In the genomic region with DNA sequence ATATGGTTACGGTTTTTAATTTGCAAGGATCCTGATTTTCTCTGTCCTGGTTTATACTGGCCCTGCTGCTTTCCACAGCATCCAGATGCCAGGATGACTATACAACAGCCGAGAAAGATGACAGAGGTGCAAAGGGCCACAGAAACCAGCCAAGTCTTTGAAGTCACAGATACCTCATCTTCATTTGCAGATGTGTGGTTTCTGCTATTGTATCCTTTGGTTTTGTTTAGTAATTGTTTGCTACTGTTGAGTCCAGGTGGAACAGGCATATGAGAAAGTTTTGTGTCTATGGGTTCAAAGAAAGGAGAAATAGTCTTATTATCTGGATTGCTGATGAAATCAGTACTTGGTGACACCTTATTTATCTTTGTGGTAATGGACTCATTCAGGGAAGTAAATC, we compare ENCODE assay signal across 26 cellular contexts. TPM values are rescaled to one million over a fixed set of nuclear protein-coding genes. Genes with fewer than 3 reads are reported as not detected.
DNase-seq lines count a peak whose midpoint lies in the region; ATAC-seq and TF ChIP-seq lines count a peak whose summit lies in the region.
"Had no signal": no experiment of that assay in that cellular context is flagged by ENCODE, and none has a peak within 500 bp of the region (broad histone marks: within the 10 kb centered on the region; RNA-seq: fewer than 3 reads in every experiment).

No MANE protein-coding gene starts in this region.

- no peak for TF ChIP-seq CTCF in GM10248 (IDR thresholded peaks at IDR 0.05; ENCODE audit: control extremely low read depth, extremely low read depth, low read depth, missing control alignments)

- peak; percentile 22 for DNase-seq in activated CD4-positive, alpha-beta T cell treated with anti-CD3 and anti-CD28 coated beads, Interleukin-2, amount 10 ng/mL, durations not matched to agents 7 days and 5 days
- no peak for DNase-seq in activated CD4-positive, alpha-beta T cell treated with anti-CD3 and anti-CD28 coated beads, Interleukin-2, amount 50 U/mL, for 4 hours
- peak; percentile 24 for DNase-seq in GM10248 (ENCODE audit: extremely low spot score)
- DNase-seq in Jurkat, Clone E6-1 (ENCODE audit: low read depth, low spot score), result peak; percentile 62
- DNase-seq in activated naive CD8-positive, alpha-beta T cell treated with anti-CD3 and anti-CD28 coated beads for 36 hours, result peak; percentile 22
- DNase-seq in H7, result no peak
- DNase-seq: activated CD8-positive, alpha-beta memory T cell treated with anti-CD3 and anti-CD28 coated beads for 24 hours; brain microvascular endothelial cell; CD4-positive, alpha-beta memory T cell; hypothalamus; immature natural killer cell; Kasumi-1; left colon; mammary epithelial cell; NCI-H446 treated with DMSO at 0.1 percent for 48 hours; nephron progenitor cell; OCI-M1; SK-N-SH; tibial artery had no signal

- no peak overlapping the region for H3K27ac Mint-ChIP-seq in activated CD4-positive, alpha-beta T cell treated with anti-CD3 and anti-CD28 coated beads, Interleukin-2, amount 10 ng/mL, durations not matched to agents 7 days and 5 days
- peak overlapping the region; percentile 14 for H3K27ac Mint-ChIP-seq in activated naive CD8-positive, alpha-beta T cell treated with anti-CD3 and anti-CD28 coated beads for 36 hours
- H3K27ac Mint-ChIP-seq: CD4-positive, alpha-beta memory T cell; immature natural killer cell; nephron progenitor cell had no signal

- no peak overlapping the region for H3K4me3 Mint-ChIP-seq in activated CD4-positive, alpha-beta T cell treated with anti-CD3 and anti-CD28 coated beads, Interleukin-2, amount 10 ng/mL, durations not matched to agents 7 days and 5 days
- H3K4me3 Mint-ChIP-seq in activated naive CD8-positive, alpha-beta T cell treated with anti-CD3 and anti-CD28 coated beads for 36 hours, result no peak overlapping the region
- H3K4me3 Mint-ChIP-seq: CD4-positive, alpha-beta memory T cell; immature natural killer cell; nephron progenitor cell had no signal

- CTCF ChIA-PET in activated CD4-positive, alpha-beta T cell treated with anti-CD3 and anti-CD28 coated beads, Interleukin-2, amount 10 ng/mL, durations not matched to agents 7 days and 5 days (lab: Charles Lee), result no interaction called here
- CTCF ChIA-PET in GM10248 (lab: Yijun Ruan, JAX), result no interaction called here

- H3K4me3 ChIP-seq in Jurkat, Clone E6-1 (ENCODE audit: low read length), result no peak overlapping the region
- no peak overlapping the region for H3K4me3 ChIP-seq in H7 (ENCODE audit: insufficient read depth, low read depth, low read length)
- H3K4me3 ChIP-seq: A549, tibial artery had no signal

- H3K27me3 Mint-ChIP-seq in activated CD4-positive, alpha-beta T cell treated with anti-CD3 and anti-CD28 coated beads, Interleukin-2, amount 10 ng/mL, durations not matched to agents 7 days and 5 days, result no peaks in the 10 kb centered on the region
- H3K27me3 Mint-ChIP-seq in activated naive CD8-positive, alpha-beta T cell treated with anti-CD3 and anti-CD28 coated beads for 36 hours, result no peaks in the 10 kb centered on the region
- H3K27me3 Mint-ChIP-seq: CD4-positive, alpha-beta memory T cell had no signal

- peaks cover 19% of the 10 kb centered on the region for H3K4me1 Mint-ChIP-seq in activated CD4-positive, alpha-beta T cell treated with anti-CD3 and anti-CD28 coated beads, Interleukin-2, amount 10 ng/mL, durations not matched to agents 7 days and 5 days
- peaks cover 11% of the 10 kb centered on the region for H3K4me1 Mint-ChIP-seq in activated naive CD8-positive, alpha-beta T cell treated with anti-CD3 and anti-CD28 coated beads for 36 hours
- H3K4me1 Mint-ChIP-seq: CD4-positive, alpha-beta memory T cell; immature natural killer cell; nephron progenitor cell had no signal

- no peaks in the 10 kb centered on the region for H3K27me3 ChIP-seq in H7 (ENCODE audit: control insufficient read depth, insufficient read depth, low read length)
- H3K27me3 ChIP-seq: brain microvascular endothelial cell, tibial artery had no signal

- H3K9me3 Mint-ChIP-seq in activated CD4-positive, alpha-beta T cell treated with anti-CD3 and anti-CD28 coated beads, Interleukin-2, amount 10 ng/mL, durations not matched to agents 7 days and 5 days, result no peaks in the 10 kb centered on the region
- H3K9me3 Mint-ChIP-seq in activated naive CD8-positive, alpha-beta T cell treated with anti-CD3 and anti-CD28 coated beads for 36 hours, result no peaks in the 10 kb centered on the region
- H3K9me3 Mint-ChIP-seq: CD4-positive, alpha-beta memory T cell; immature natural killer cell; nephron progenitor cell had no signal

- ATAC-seq in HG03196 (IDR thresholded peaks at IDR 0.05; ENCODE audit: unreplicated experiment), result no peak
- ATAC-seq in GM19455 (IDR thresholded peaks at IDR 0.05; ENCODE audit: unreplicated experiment), result no peak
- ATAC-seq: A549, HCT116, left colon had no signal

- POLR2A ChIA-PET in activated CD4-positive, alpha-beta T cell treated with anti-CD3 and anti-CD28 coated beads, Interleukin-2, amount 10 ng/mL, durations not matched to agents 7 days and 5 days (lab: Charles Lee), result no interaction called here
- POLR2A ChIA-PET in GM10248 (lab: Yijun Ruan, JAX), result no interaction called here

- no peaks in the 10 kb centered on the region for H3K36me3 ChIP-seq in H7 (replicated peaks; ENCODE audit: control insufficient read depth, insufficient read depth, low read length)
- H3K36me3 ChIP-seq: brain microvascular endothelial cell had no signal

- H3K36me3 Mint-ChIP-seq in activated CD4-positive, alpha-beta T cell treated with anti-CD3 and anti-CD28 coated beads, Interleukin-2, amount 10 ng/mL, durations not matched to agents 7 days and 5 days (ENCODE audit: low read depth), result peaks cover 3% of the 10 kb centered on the region
- H3K36me3 Mint-ChIP-seq in activated naive CD8-positive, alpha-beta T cell treated with anti-CD3 and anti-CD28 coated beads for 36 hours, result peaks cover 5% of the 10 kb centered on the region

RNA-seq across cellular contexts. Expression of gene KLHL42, which starts 17.3 kb away (rescaled TPM):
- 10 to 100 TPM; 13.6 to 15.2 TPM for total RNA-seq in activated CD4-positive, alpha-beta T cell treated with anti-CD3 and anti-CD28 coated beads, Interleukin-2, amount 10 ng/mL, durations not matched to agents 7 days and 5 days
- polyA plus RNA-seq in Jurkat, Clone E6-1 (2012; ENCODE audit: insufficient read depth, insufficient read length), result 10.0 TPM
- 10 to 100 TPM; 16.3 to 16.4 TPM for total RNA-seq in activated naive CD8-positive, alpha-beta T cell treated with anti-CD3 and anti-CD28 coated beads for 36 hours
- 12.5 and 15.6 TPM in 2 replicates for total RNA-seq in H7 (2014; rRNA removed; shearing (Covaris generic))

RNA-seq across cellular contexts. Expression of gene MANSC4, which starts 17.3 kb away (rescaled TPM):
- not detected for total RNA-seq in activated CD4-positive, alpha-beta T cell treated with anti-CD3 and anti-CD28 coated beads, Interleukin-2, amount 10 ng/mL, durations not matched to agents 7 days and 5 days
- not detected for polyA plus RNA-seq in Jurkat, Clone E6-1 (2012; ENCODE audit: insufficient read depth, insufficient read length)
- total RNA-seq in activated naive CD8-positive, alpha-beta T cell treated with anti-CD3 and anti-CD28 coated beads for 36 hours, result not detected
- not detected in 2 replicates for total RNA-seq in H7 (2014; rRNA removed; shearing (Covaris generic))
- total RNA-seq: CD4-positive, alpha-beta memory T cell; endothelial cell of umbilical vein; left colon; mammary epithelial cell; osteocyte; skeletal muscle tissue had no signal
- polyA plus RNA-seq: endothelial cell of umbilical vein, immature natural killer cell, SK-N-SH had no signal

RNA-seq across cellular contexts. Expression of gene MRPS35, which starts 52.1 kb away (rescaled TPM):
- 10 to 100 TPM; 37.8 to 38.5 TPM for total RNA-seq in activated CD4-positive, alpha-beta T cell treated with anti-CD3 and anti-CD28 coated beads, Interleukin-2, amount 10 ng/mL, durations not matched to agents 7 days and 5 days
- polyA plus RNA-seq in Jurkat, Clone E6-1 (2012; ENCODE audit: insufficient read depth, insufficient read length), result 77.8 TPM
- total RNA-seq in activated naive CD8-positive, alpha-beta T cell treated with anti-CD3 and anti-CD28 coated beads for 36 hours, result 10 to 100 TPM; 69.5 to 70.2 TPM
- 83.8 and 96.2 TPM in 2 replicates for total RNA-seq in H7 (2014; rRNA removed; shearing (Covaris generic))

Comparison
In these comparisons a context has a peak if more than half of its experiments do, and no peak if none do; other contexts are left out.
1. DNase-seq: peak in activated CD4-positive, alpha-beta T cell treated with anti-CD3 and anti-CD28 coated beads, Interleukin-2, amount 10 ng/mL, durations not matched to agents 7 days and 5 days (single experiment), GM10248 (single experiment), Jurkat, Clone E6-1 (single experiment) and activated naive CD8-positive, alpha-beta T cell treated with anti-CD3 and anti-CD28 coated beads for 36 hours (single experiment); none in activated CD4-positive, alpha-beta T cell treated with anti-CD3 and anti-CD28 coated beads, Interleukin-2, amount 50 U/mL, for 4 hours (0 of 2) and H7 (single experiment).